ENCODE assay signal across 8 cellular contexts in the genomic region with DNA sequence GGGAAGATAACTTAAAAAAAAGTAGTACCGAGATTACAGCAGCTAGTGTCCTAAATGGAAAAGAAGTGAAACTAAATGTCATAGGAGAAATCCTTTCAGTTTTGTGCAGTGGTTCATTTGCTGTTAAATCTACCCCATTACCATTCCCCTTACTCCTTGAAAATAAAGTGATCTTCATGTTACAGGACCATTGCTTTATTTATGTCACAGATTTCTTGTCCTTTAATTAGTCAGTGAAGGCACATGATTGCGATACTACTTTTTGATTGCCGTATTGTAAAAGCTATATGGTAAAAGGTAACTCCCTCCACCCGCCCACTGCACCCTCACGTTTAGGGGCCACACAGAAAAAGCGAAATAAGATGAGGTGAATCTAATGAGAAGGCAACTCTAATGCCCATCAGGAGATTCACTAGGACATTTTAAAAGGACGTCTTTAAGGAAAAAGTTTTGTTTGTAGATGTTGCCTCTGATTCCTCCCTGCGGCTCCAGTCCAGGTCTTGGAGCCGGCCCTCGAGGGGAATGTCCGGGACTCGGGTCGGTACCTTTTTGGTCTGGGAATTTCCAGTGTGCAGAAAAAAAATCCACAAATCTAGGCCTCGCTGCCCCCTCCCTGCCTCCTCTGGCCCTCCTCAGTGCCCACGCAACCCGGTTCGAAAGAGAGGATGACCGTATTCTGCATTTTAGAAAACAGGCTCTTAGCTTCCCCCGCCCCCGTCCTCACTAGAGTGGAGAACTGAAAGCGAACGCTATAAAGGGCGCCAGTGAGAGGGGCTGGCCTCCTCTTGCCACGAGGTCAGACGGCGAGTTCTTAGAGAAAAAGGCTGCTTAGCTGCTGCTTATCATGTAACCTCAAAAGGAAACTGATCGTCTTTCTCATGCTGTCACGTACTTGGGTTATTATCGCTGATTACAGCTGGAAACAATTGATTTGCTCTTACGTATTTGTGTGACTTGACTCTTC. TPM values are rescaled to one million over a fixed set of nuclear protein-coding genes. Genes with fewer than 3 reads are reported as not detected.
DNase-seq lines count a peak whose midpoint lies in the region; TF ChIP-seq lines count a peak whose summit lies in the region.

No MANE protein-coding gene starts in this region.

- no peak for TF ChIP-seq CTCF in kidney epithelial cell (IDR thresholded peaks at IDR 0.05; ENCODE audit: insufficient read depth, low read length, poor library complexity, severe bottlenecking)

- no peaks in the 10 kb centered on the region for H3K27me3 ChIP-seq in kidney epithelial cell (ENCODE audit: control insufficient read depth, insufficient read depth, low read length)

- DNase-seq in HCEC 1CT (peak; percentile 69), NCI-H1092 (lab: John Stamatoyannopoulos, UW) (peak; percentile 67), cerebellar cortex (ENCODE audit: low spot score) (peak; percentile 58), kidney epithelial cell (ENCODE audit: low read depth) (peak; percentile 48), D341Med (ENCODE audit: low spot score) (no peak)
- peak; percentile 67 for DNase-seq in activated CD4-positive, CD25-positive, alpha-beta regulatory T cell treated with anti-CD3 and anti-CD28 coated beads, Interleukin-2, amount 50 U/mL, for 16 hours (ENCODE audit: low read depth, low spot score)
- peak; percentile 81 to 82 for DNase-seq in stimulated activated CD4-positive, alpha-beta T cell treated with anti-CD3 and anti-CD28 coated beads, Interleukin-15, amount 100 ng/mL, for 48 hours (ENCODE audit: low read depth in 2 of 2)

- H3K4me3 ChIP-seq in GM08714 (ENCODE audit: low read length) (peak overlapping the region; percentile 92), kidney epithelial cell (ENCODE audit: low read depth, low read length) (peak overlapping the region; percentile 62)

- H3K36me3 ChIP-seq in kidney epithelial cell (ENCODE audit: control insufficient read depth, insufficient read depth, low read length), result no peaks in the 10 kb centered on the region

RNA-seq across cellular contexts. Expression of gene NFKBIZ, which starts 21.8 kb away (rescaled TPM):
- total RNA-seq in kidney epithelial cell, result 76.4 and 91.6 TPM in 2 replicates

RNA-seq across cellular contexts. Expression of gene NXPE3, which starts 48.5 kb away (rescaled TPM):
- 13.6 and 16.9 TPM in 2 replicates for total RNA-seq in kidney epithelial cell
